8 cellular contexts compared by ENCODE assay signal in genomic region chr7:130896051-130896881, GRCh38.
A peak's percentile ranks its signal among the peaks of the same experiment; 100 is the strongest.
DNase-seq lines count a peak whose midpoint lies in the region; ATAC-seq and TF ChIP-seq lines count a peak whose summit lies in the region.

No MANE protein-coding gene starts in this region.

- H3K27me3 ChIP-seq in osteoblast (ENCODE audit: insufficient read depth, low read length): no peaks in the 10 kb centered on the region

- H3K27ac ChIP-seq in osteoblast (ENCODE audit: low read depth, low read length): peak overlapping the region; percentile 96

- peak overlapping the region; percentile 20 for H3K4me2 ChIP-seq in osteoblast (ENCODE audit: insufficient read depth, low read length)

- TF ChIP-seq CTCF in choroid plexus epithelial cell (conservative IDR thresholded peaks at IDR 0.05; ENCODE audit: low read depth, low read length): peak; percentile 74
- peak; percentile 64 for TF ChIP-seq CTCF in osteoblast (IDR thresholded peaks at IDR 0.05; ENCODE audit: extremely low read depth, low read depth, low read length)

- peaks cover 84% of the 10 kb centered on the region for H3K36me3 ChIP-seq in osteoblast (ENCODE audit: insufficient read depth, low read length)

- H2AFZ ChIP-seq in osteoblast (ENCODE audit: low read length): no peak overlapping the region

- H3K4me1 ChIP-seq in osteoblast (ENCODE audit: insufficient read depth, low read length): peaks cover 89% of the 10 kb centered on the region

- peak; percentile 25 for DNase-seq in DMS53 treated with DMSO at 0.1 percent for 48 hours (lab: John Stamatoyannopoulos, UW; ENCODE audit: unreplicated experiment)
- peak; percentile 83 for DNase-seq in NCI-H2171 (lab: John Stamatoyannopoulos, UW)
- peak; percentile 74 for DNase-seq in choroid plexus epithelial cell (ENCODE audit: low read depth)
- DNase-seq in osteoblast (ENCODE audit: insufficient read length, low spot score, missing footprints): no peak
- no peak for DNase-seq in NCI-H1092 (lab: John Stamatoyannopoulos, UW)
- no peak for DNase-seq in activated gamma-delta T cell (lab: John Stamatoyannopoulos, UW)
- no peak for DNase-seq in stimulated activated CD4-positive, alpha-beta T cell treated with anti-CD3 and anti-CD28 coated beads, Interleukin-4, amount 100 ng/mL, for 1 hour

- H4K20me1 ChIP-seq in osteoblast (ENCODE audit: insufficient read depth, low read length): peaks cover 75% of the 10 kb centered on the region

- H3K9me3 ChIP-seq in osteoblast (ENCODE audit: low read depth, low read length): no peaks in the 10 kb centered on the region

- no peak overlapping the region for H3K4me3 ChIP-seq in choroid plexus epithelial cell (ENCODE audit: low read depth, low read length)
- H3K4me3 ChIP-seq in osteoblast (ENCODE audit: insufficient read depth, low read length): no peak overlapping the region

- ATAC-seq in HG03097 (IDR thresholded peaks at IDR 0.05; ENCODE audit: low FRiP score, unreplicated experiment): no peak

- H3K79me2 ChIP-seq in osteoblast (ENCODE audit: insufficient read depth, low read length): peaks cover 93% of the 10 kb centered on the region

Comparison
In these comparisons a context has a peak if more than half of its experiments do, and no peak if none do; other contexts are left out.
1. DNase-seq: peak in DMS53 treated with DMSO at 0.1 percent for 48 hours (single experiment), NCI-H2171 (single experiment) and choroid plexus epithelial cell (single experiment); none in osteoblast (single experiment), NCI-H1092 (single experiment), activated gamma-delta T cell (single experiment) and stimulated activated CD4-positive, alpha-beta T cell treated with anti-CD3 and anti-CD28 coated beads, Interleukin-4, amount 100 ng/mL, for 1 hour (single experiment).